1 cellular context compared by ENCODE assay signal in genomic region chr5:106974256-106974655, GRCh38.
TF ChIP-seq lines count a peak whose summit lies in the region.

No MANE protein-coding gene starts in this region.

TF ChIP-seq in GM23338, 12 proteins besides CTCF, POLR2A, EP300 and RAD21 (continued from another document):
- no peak for TF ChIP-seq ZNF462 (CRISPR knock-in tag; IDR thresholded peaks at IDR 0.05)
- TF ChIP-seq REST (IDR thresholded peaks at IDR 0.05; ENCODE audit: unreplicated experiment) = no peak
- TF ChIP-seq POLR2AphosphoS5 (IDR thresholded peaks at IDR 0.05; ENCODE audit: low read depth) = no peak
